20 cellular contexts compared by ENCODE assay signal in genomic region chr13:73109969-73110368, GRCh38.
"Had no signal": no experiment of that assay in that cellular context is flagged by ENCODE, and none has a peak within 500 bp of the region (broad histone marks: within the 10 kb centered on the region; RNA-seq: fewer than 3 reads in every experiment).

No MANE protein-coding gene starts in this region.

- DNase-seq: cortex of kidney; effector memory CD8-positive, alpha-beta T cell; natural killer cell; right cardiac atrium; spleen; stimulated activated CD4-positive, alpha-beta T cell treated with anti-CD3 and anti-CD28 coated beads, Interleukin-4, amount 100 ng/mL, for 4 hours; upper lobe of right lung; uterus had no signal

- H3K4me1 ChIP-seq: parathyroid adenoma, spleen, upper lobe of right lung, uterus had no signal

- ATAC-seq: effector memory CD8-positive, alpha-beta T cell; left lobe of liver; natural killer cell; right cardiac atrium; stimulated activated memory B cell treated with anti-CD40 and anti-IgM and Interleukin-4, amounts not matched to agents 10 μg/mL and 1 μg/mL and 100 μg/mL, for 72 hours; upper lobe of right lung had no signal

- H3K36me3 Mint-ChIP-seq: memory B cell; natural killer cell; stimulated activated memory B cell treated with anti-CD40 and anti-IgM and Interleukin-4, amounts not matched to agents 10 μg/mL and 1 μg/mL and 100 μg/mL, for 72 hours had no signal

- H3K9me3 Mint-ChIP-seq: effector memory CD8-positive, alpha-beta T cell; memory B cell; natural killer cell; neural crest cell; stimulated activated naive CD8-positive, alpha-beta T cell treated with anti-CD3 and anti-CD28 coated beads, Interleukin-15, Interleukin-2, amounts not matched to agents 100 ng/mL and 50 ng/mL, for 24 hours had no signal

- H3K27ac Mint-ChIP-seq: effector memory CD8-positive, alpha-beta T cell; memory B cell; natural killer cell; progenitor cell of endocrine pancreas; stimulated activated memory B cell treated with anti-CD40 and anti-IgM and Interleukin-4, amounts not matched to agents 10 μg/mL and 1 μg/mL and 100 μg/mL, for 72 hours; stimulated activated naive CD8-positive, alpha-beta T cell treated with anti-CD3 and anti-CD28 coated beads, Interleukin-15, Interleukin-2, amounts not matched to agents 100 ng/mL and 50 ng/mL, for 24 hours had no signal

- H3K9me3 ChIP-seq: neutrophil, spleen, thoracic aorta, tibial nerve, upper lobe of right lung, uterus had no signal

- H3K4me3 Mint-ChIP-seq: effector memory CD8-positive, alpha-beta T cell; memory B cell; natural killer cell; neural crest cell; stimulated activated memory B cell treated with anti-CD40 and anti-IgM and Interleukin-4, amounts not matched to agents 10 μg/mL and 1 μg/mL and 100 μg/mL, for 72 hours; stimulated activated naive CD8-positive, alpha-beta T cell treated with anti-CD3 and anti-CD28 coated beads, Interleukin-15, Interleukin-2, amounts not matched to agents 100 ng/mL and 50 ng/mL, for 24 hours had no signal

- H3K4me1 Mint-ChIP-seq: memory B cell; natural killer cell; neural crest cell; stimulated activated memory B cell treated with anti-CD40 and anti-IgM and Interleukin-4, amounts not matched to agents 10 μg/mL and 1 μg/mL and 100 μg/mL, for 72 hours had no signal

- H3K27me3 ChIP-seq: neutrophil, spleen, tibial nerve, upper lobe of right lung, uterus had no signal

- H3K27me3 Mint-ChIP-seq: progenitor cell of endocrine pancreas; stimulated activated memory B cell treated with anti-CD40 and anti-IgM and Interleukin-4, amounts not matched to agents 10 μg/mL and 1 μg/mL and 100 μg/mL, for 72 hours had no signal

- H3K36me3 ChIP-seq: neutrophil, spleen, thoracic aorta, tibial nerve, upper lobe of right lung, uterus had no signal

- H3K4me3 ChIP-seq: lung, skin epidermis, spleen, thoracic aorta, tibial nerve, upper lobe of right lung, uterus had no signal

- H3K27ac ChIP-seq: neutrophil, parathyroid adenoma, skin epidermis, spleen, thoracic aorta, tibial nerve, upper lobe of right lung, uterus had no signal
